10 cellular contexts compared by ENCODE assay signal in genomic region chr4:76562161-76562560, GRCh38.
DNase-seq lines count a peak whose midpoint lies in the region; TF ChIP-seq lines count a peak whose summit lies in the region.
"Had no signal": no experiment of that assay in that cellular context is flagged by ENCODE, and none has a peak within 500 bp of the region (broad histone marks: within the 10 kb centered on the region; RNA-seq: fewer than 3 reads in every experiment).

No MANE protein-coding gene starts in this region.

- peaks cover 76% of the 10 kb centered on the region for H3K4me1 Mint-ChIP-seq in chondrocyte (ENCODE audit: low read depth)

- no peaks in the 10 kb centered on the region for H3K27me3 Mint-ChIP-seq in chondrocyte (ENCODE audit: low read depth)

- H3K4me3 ChIP-seq in ACC112 (ENCODE audit: low read depth, low read length), result peak overlapping the region; percentile 38; the same call in 1 of the 2 replicates

- H3K36me3 ChIP-seq in ACC112 (ENCODE audit: insufficient read depth, low read length), result no peaks in the 10 kb centered on the region

- H3K27ac ChIP-seq in ACC112 (ENCODE audit: low read depth, low read length), result peak overlapping the region; percentile 23; the same call in 1 of the 2 replicates

- no peaks in the 10 kb centered on the region for H3K36me3 Mint-ChIP-seq in chondrocyte (ENCODE audit: low read depth)

- no peak for TF ChIP-seq RAD21 in Ishikawa (IDR thresholded peaks at IDR 0.05; ENCODE audit: low read depth)

- peak overlapping the region; percentile 13 for H3K4me3 Mint-ChIP-seq in chondrocyte (ENCODE audit: unreplicated experiment)
- H3K4me3 Mint-ChIP-seq: effector memory CD8-positive, alpha-beta T cell had no signal

- peak; percentile 94 for TF ChIP-seq EP300 in Ishikawa (IDR thresholded peaks at IDR 0.05; ENCODE audit: borderline replicate concordance)

- peaks cover 12% of the 10 kb centered on the region for H3K4me1 ChIP-seq in ACC112 (ENCODE audit: control insufficient read depth, insufficient read depth, low read length, unreplicated experiment)

- H3K79me2 ChIP-seq in ACC112 (ENCODE audit: control insufficient read depth, insufficient read depth, low read length, unreplicated experiment), result no peaks in the 10 kb centered on the region

- H3K9me3 Mint-ChIP-seq in chondrocyte (ENCODE audit: low read depth), result no peaks in the 10 kb centered on the region
- H3K9me3 Mint-ChIP-seq: effector memory CD8-positive, alpha-beta T cell had no signal

- DNase-seq in chondrocyte (ENCODE audit: low spot score) (no peak), left kidney (ENCODE audit: low read depth, low spot score) (peak; percentile 46), NCI-H1436 (lab: John Stamatoyannopoulos, UW) (no peak), NCI-H1105 (lab: John Stamatoyannopoulos, UW) (no peak), NCI-H748 (lab: John Stamatoyannopoulos, UW; ENCODE audit: unreplicated experiment) (no peak)
- no peak for DNase-seq in activated T-cell treated with anti-CD3 and anti-CD28 coated beads, Interleukin-2, amount 50 U/mL, for 48 hours
- DNase-seq: effector memory CD8-positive, alpha-beta T cell; retina had no signal

- no peaks in the 10 kb centered on the region for H3K27me3 ChIP-seq in ACC112 (ENCODE audit: insufficient read depth, low read length)

- no peak for TF ChIP-seq CTCF in chondrocyte (IDR thresholded peaks at IDR 0.05)

- H2AFZ ChIP-seq in ACC112 (ENCODE audit: low read length, unreplicated experiment), result no peak overlapping the region

- peak overlapping the region; percentile 97 for H3K27ac Mint-ChIP-seq in chondrocyte (ENCODE audit: unreplicated experiment)
- H3K27ac Mint-ChIP-seq: effector memory CD8-positive, alpha-beta T cell had no signal

TF ChIP-seq in Ishikawa, 13 proteins besides CTCF, POLR2A, EP300 and RAD21:
- peak; percentile 83 for TF ChIP-seq TCF12 (IDR thresholded peaks at IDR 0.05; ENCODE audit: low read depth)
- TF ChIP-seq TEAD4 (IDR thresholded peaks at IDR 0.05), result peak; percentile 80
- peak; percentile 68; the same call in 1 of the 2 replicates for TF ChIP-seq NFIC (IDR thresholded peaks at IDR 0.05)
- no peak for TF ChIP-seq USF1 (IDR thresholded peaks at IDR 0.05)
- TF ChIP-seq CEBPB (IDR thresholded peaks at IDR 0.05), result peak; percentile 4; the same call in 1 of the 2 replicates
- TF ChIP-seq FOXM1 (IDR thresholded peaks at IDR 0.05; ENCODE audit: borderline replicate concordance, low read depth), result peak; percentile 91
